In genomic region chr7:71015260-71015900, GRCh38 we compare ENCODE assay signal across 28 cellular contexts.
DNase-seq lines count a peak whose midpoint lies in the region; ATAC-seq, FAIRE-seq and TF ChIP-seq lines count a peak whose summit lies in the region.
"Had no signal": no experiment of that assay in that cellular context is flagged by ENCODE, and none has a peak within 500 bp of the region (broad histone marks: within the 10 kb centered on the region; RNA-seq: fewer than 3 reads in every experiment).

No MANE protein-coding gene starts in this region.

- H4K20me1 ChIP-seq in HepG2 (ENCODE audit: insufficient read depth, low read length): no peaks in the 10 kb centered on the region

- H2AFZ ChIP-seq in HepG2 (ENCODE audit: low read length): no peak overlapping the region

- no peak overlapping the region for H3K4me3 Mint-ChIP-seq in activated naive CD4-positive, alpha-beta T cell treated with anti-CD3 and anti-CD28 coated beads for 36 hours
- H3K4me3 Mint-ChIP-seq: CD8-positive, alpha-beta memory T cell; IgD-negative memory B cell had no signal

- POLR2A ChIA-PET in HepG2 (lab: Yijun Ruan, JAX): no interaction called here

- H3K4me1 Mint-ChIP-seq in activated naive CD4-positive, alpha-beta T cell treated with anti-CD3 and anti-CD28 coated beads for 36 hours (ENCODE audit: low read depth): no peaks in the 10 kb centered on the region
- H3K4me1 Mint-ChIP-seq: CD8-positive, alpha-beta memory T cell; IgD-negative memory B cell had no signal

- TF ChIP-seq CTCF in gastroesophageal sphincter (IDR thresholded peaks at IDR 0.05): no peak
- no peak for TF ChIP-seq CTCF in HepG2 (CRISPR knock-in tag; IDR thresholded peaks at IDR 0.05)

- H3K27ac ChIP-seq in gastroesophageal sphincter (peak overlapping the region in 2 of 4 donors; percentile 1 to 19), HepG2 (ENCODE audit: extremely low read length, insufficient read depth, low read length) (no peak overlapping the region)
- H3K27ac ChIP-seq: A549, esophagus muscularis mucosa had no signal

- H3K9ac ChIP-seq in HepG2 (ENCODE audit: insufficient read depth, low read depth, low read length): no peak overlapping the region

- H3K36me3 ChIP-seq in gastroesophageal sphincter (no peaks in the 10 kb centered on the region), HepG2 (replicated peaks in 1 of 2; ENCODE audit: control insufficient read depth in 1 of 2, insufficient read depth in 2 of 2, low read length in 2 of 2) (no peaks in the 10 kb centered on the region)
- H3K36me3 ChIP-seq: BE2C, esophagus muscularis mucosa had no signal

- no peaks in the 10 kb centered on the region for H3K36me3 Mint-ChIP-seq in activated naive CD4-positive, alpha-beta T cell treated with anti-CD3 and anti-CD28 coated beads for 36 hours (ENCODE audit: low read depth)
- H3K36me3 Mint-ChIP-seq: CD8-positive, alpha-beta memory T cell had no signal

- no peaks in the 10 kb centered on the region for H3K9me3 ChIP-seq in gastroesophageal sphincter
- no peaks in the 10 kb centered on the region for H3K9me3 ChIP-seq in HepG2 (ENCODE audit: low read length)
- H3K9me3 ChIP-seq: A549, BE2C, esophagus muscularis mucosa had no signal

- DNase-seq in DMS 273 treated with DMSO at 0.1 percent for 48 hours (lab: John Stamatoyannopoulos, UW) (peak; percentile 4), HepG2 (ENCODE audit: low spot score) (no peak), sciatic nerve (ENCODE audit: low spot score) (no peak), glomerular visceral epithelial cell (ENCODE audit: extremely low spot score) (no peak)
- no peak for DNase-seq in activated naive CD4-positive, alpha-beta T cell treated with anti-CD3 and anti-CD28 coated beads for 36 hours
- DNase-seq: activated CD4-positive, alpha-beta T cell treated with anti-CD3 and anti-CD28 coated beads, Interleukin-2, amount 50 U/mL, for 4 hours; activated naive CD4-positive, alpha-beta T cell treated with anti-CD3 and anti-CD28 coated beads, Interleukin-2, amount 50 U/mL, for 16 hours; BE2C; CD8-positive, alpha-beta memory T cell; foreskin melanocyte; GDM1; H7; NCI-H1092 treated with DMSO at 0.1 percent for 48 hours; NCI-H2029; NCI-H226; NCI-H774; stimulated activated naive CD8-positive, alpha-beta T cell treated with anti-CD3 and anti-CD28 coated beads, Interleukin-15, Interleukin-2, amounts not matched to agents 100 U/mL and 50 U/mL, for 24 hours; T-helper 1 cell had no signal

- ATAC-seq in gastroesophageal sphincter: peak; percentile 59
- ATAC-seq in HepG2: no peak
- ATAC-seq in sciatic nerve: peak; percentile 77
- ATAC-seq in HG03108 (IDR thresholded peaks at IDR 0.05; ENCODE audit: unreplicated experiment): no peak
- no peak for ATAC-seq in HG02623 (IDR thresholded peaks at IDR 0.05; ENCODE audit: unreplicated experiment)
- ATAC-seq: A549; left lobe of liver; stimulated activated naive CD8-positive, alpha-beta T cell treated with anti-CD3 and anti-CD28 coated beads, Interleukin-15, Interleukin-2, amounts not matched to agents 100 U/mL and 50 U/mL, for 24 hours had no signal

- CTCF ChIA-PET in HepG2 (lab: Yijun Ruan, JAX; ENCODE audit: low intra/inter-chr PET ratio, low total read pairs): no interaction called here
- CTCF ChIA-PET in activated naive CD4-positive, alpha-beta T cell treated with anti-CD3 and anti-CD28 coated beads for 36 hours (lab: Charles Lee): no interaction called here

- no peak for TF ChIP-seq RAD21 in HepG2 (CRISPR knock-in tag; IDR thresholded peaks at IDR 0.05)

- H3K4me3 ChIP-seq in gastroesophageal sphincter (no peak overlapping the region), HepG2 (replicated peaks in 1 of 3; ENCODE audit: insufficient read depth in 1 of 3, low read depth in 2 of 3, low read length in 3 of 3) (no peak overlapping the region)
- H3K4me3 ChIP-seq: A549, esophagus muscularis mucosa had no signal

- peaks cover 0 to 12% (median 5%) of the 10 kb centered on the region in 3 donors for H3K4me1 ChIP-seq in gastroesophageal sphincter
- no peaks in the 10 kb centered on the region for H3K4me1 ChIP-seq in HepG2 (ENCODE audit: insufficient read depth, low read length)
- H3K4me1 ChIP-seq: A549, BE2C had no signal

- no peaks in the 10 kb centered on the region for H3K27me3 ChIP-seq in gastroesophageal sphincter
- no peaks in the 10 kb centered on the region for H3K27me3 ChIP-seq in HepG2 (ENCODE audit: control insufficient read depth in 1 of 2, insufficient read depth in 2 of 2, low read length in 2 of 2)
- H3K27me3 ChIP-seq: BE2C, esophagus muscularis mucosa had no signal

- WGBS in gastroesophageal sphincter (ENCODE audit: low coverage in 1 of 2), 2 donors: 41 to 85% methylated on average over 8 to 17 of the region's 17 CpGs
- 38% methylated on average over 17 of the region's 17 CpGs for WGBS in HepG2 (ENCODE audit: low lambda C conversion rate)

- no peak overlapping the region for H3K27ac Mint-ChIP-seq in activated naive CD4-positive, alpha-beta T cell treated with anti-CD3 and anti-CD28 coated beads for 36 hours
- H3K27ac Mint-ChIP-seq: CD8-positive, alpha-beta memory T cell; progenitor cell of endocrine pancreas had no signal

- in situ Hi-C loops in HepG2 (cut with HindIII; ENCODE audit: extremely low pct_ligation_motif_present, low pct_unique_long_range_greater_than_20kb): no loop called here

- H3K79me2 ChIP-seq in HepG2 (ENCODE audit: insufficient read depth, low read length): no peaks in the 10 kb centered on the region

- peaks cover 10% of the 10 kb centered on the region for H3K9me3 Mint-ChIP-seq in activated naive CD4-positive, alpha-beta T cell treated with anti-CD3 and anti-CD28 coated beads for 36 hours

- no peak overlapping the region for H3K4me2 ChIP-seq in HepG2 (ENCODE audit: low read depth, low read length)
- H3K4me2 ChIP-seq: A549 had no signal

- TF ChIP-seq EP300 in gastroesophageal sphincter (IDR thresholded peaks at IDR 0.05) (no peak), HepG2 (IDR thresholded peaks at IDR 0.05; ENCODE audit: low read depth in 2 of 2, low read length in 2 of 2) (no peak), HepG2 (CRISPR knock-in tag; IDR thresholded peaks at IDR 0.05; ENCODE audit: borderline replicate concordance) (no peak)

- H3K27me3 Mint-ChIP-seq in activated naive CD4-positive, alpha-beta T cell treated with anti-CD3 and anti-CD28 coated beads for 36 hours (ENCODE audit: low read depth): no peaks in the 10 kb centered on the region

- no TSS peak for BruUV-seq in HepG2 (replicated peaks; lab: Mats Ljungman, UMichigan)

- TF ChIP-seq POLR2A in gastroesophageal sphincter (IDR thresholded peaks at IDR 0.05) (no peak), HepG2 (IDR thresholded peaks at IDR 0.05; ENCODE audit: insufficient read depth in 1 of 2, low read depth in 2 of 2, low read length in 2 of 2) (no peak)

- intact Hi-C loops in HepG2 (cut with micrococcal nuclease; ENCODE audit: unreplicated experiment): no loop called here
- intact Hi-C loops in sciatic nerve (cut with DNase I): no loop called here
- intact Hi-C loops in activated naive CD4-positive, alpha-beta T cell treated with anti-CD3 and anti-CD28 coated beads for 36 hours (cut with micrococcal nuclease): no loop called here

- no peak for FAIRE-seq in HepG2 (lab: Jason Lieb, UNC)
- FAIRE-seq: A549, GM19239, RCC 7860 had no signal

TF ChIP-seq in HepG2, 621 proteins besides CTCF, POLR2A, EP300 and RAD21:
- TF ChIP-seq LBX2 (CRISPR knock-in tag; IDR thresholded peaks at IDR 0.05; ENCODE audit: borderline replicate concordance): no peak
- no peak for TF ChIP-seq ZNF629 (CRISPR knock-in tag; conservative IDR thresholded peaks at IDR 0.05)
- TF ChIP-seq ATF7 (IDR thresholded peaks at IDR 0.05): peak; percentile 65
- no peak for TF ChIP-seq ATF7 (CRISPR knock-in tag; IDR thresholded peaks at IDR 0.05)
- TF ChIP-seq SSRP1 (CRISPR knock-in tag; IDR thresholded peaks at IDR 0.05): no peak
- TF ChIP-seq ZNF441 (CRISPR knock-in tag; IDR thresholded peaks at IDR 0.05; ENCODE audit: borderline replicate concordance): no peak
- no peak for TF ChIP-seq ZNF333 (CRISPR knock-in tag; IDR thresholded peaks at IDR 0.05; ENCODE audit: borderline replicate concordance)
- TF ChIP-seq ZNF367 (CRISPR knock-in tag; IDR thresholded peaks at IDR 0.05; ENCODE audit: borderline replicate concordance): no peak

Comparison
In these comparisons a context has a peak if more than half of its experiments do, and no peak if none do; other contexts are left out.
1. ATAC-seq: peak in gastroesophageal sphincter (single experiment) and sciatic nerve (single experiment); none in HepG2 (single experiment), HG03108 (single experiment) and HG02623 (single experiment).